ENCODE assay signal across 8 cellular contexts in genomic region chr11:64776875-64777274, GRCh38. TPM values are rescaled to one million over a fixed set of nuclear protein-coding genes. Genes with fewer than 3 reads are reported as not detected.
DNase-seq lines count a peak whose midpoint lies in the region; ATAC-seq and TF ChIP-seq lines count a peak whose summit lies in the region.

No MANE protein-coding gene starts in this region.

- H3K27ac Mint-ChIP-seq in HFFc6 = peak overlapping the region; percentile 86
- H3K27ac Mint-ChIP-seq in activated CD8-positive, alpha-beta T cell treated with anti-CD3 and anti-CD28 coated beads, Interleukin-2, amount 10 ng/mL, durations not matched to agents 7 days and 5 days = peak overlapping the region; percentile 90
- H3K27ac Mint-ChIP-seq in stimulated activated effector memory CD8-positive, alpha-beta T cell treated with anti-CD3 and anti-CD28 coated beads, Interleukin-12 subunit alpha, Interleukin-12 subunit beta, amount 100 ng/mL, for 72 hours = peak overlapping the region; percentile 92

- DNase-seq in HFFc6 (no peak), NCI-H1694 (lab: John Stamatoyannopoulos, UW) (no peak), 8988T (no peak)
- DNase-seq in activated CD8-positive, alpha-beta T cell treated with anti-CD3 and anti-CD28 coated beads, Interleukin-2, amount 10 ng/mL, durations not matched to agents 7 days and 5 days = no peak
- no peak for DNase-seq in stimulated activated effector memory CD8-positive, alpha-beta T cell treated with anti-CD3 and anti-CD28 coated beads, Interleukin-12 subunit alpha, Interleukin-12 subunit beta, amount 100 ng/mL, for 72 hours (ENCODE audit: low spot score in 2 of 2)

- H3K4me3 ChIP-seq in iPS-11a (ENCODE audit: low read depth, low read length) = peak overlapping the region; percentile 95

- peaks cover 51% of the 10 kb centered on the region for H3K36me3 Mint-ChIP-seq in HFFc6 (ENCODE audit: low read depth)
- H3K36me3 Mint-ChIP-seq in activated CD8-positive, alpha-beta T cell treated with anti-CD3 and anti-CD28 coated beads, Interleukin-2, amount 10 ng/mL, durations not matched to agents 7 days and 5 days (ENCODE audit: low read depth) = peaks cover 62% of the 10 kb centered on the region
- peaks cover 83% of the 10 kb centered on the region for H3K36me3 Mint-ChIP-seq in stimulated activated effector memory CD8-positive, alpha-beta T cell treated with anti-CD3 and anti-CD28 coated beads, Interleukin-12 subunit alpha, Interleukin-12 subunit beta, amount 100 ng/mL, for 72 hours

- H3K27me3 Mint-ChIP-seq in HFFc6 (ENCODE audit: insufficient read depth) = peaks cover 8% of the 10 kb centered on the region
- H3K27me3 Mint-ChIP-seq in activated CD8-positive, alpha-beta T cell treated with anti-CD3 and anti-CD28 coated beads, Interleukin-2, amount 10 ng/mL, durations not matched to agents 7 days and 5 days (ENCODE audit: low read depth) = no peaks in the 10 kb centered on the region

- H3K9me3 Mint-ChIP-seq in HFFc6 = no peaks in the 10 kb centered on the region
- no peaks in the 10 kb centered on the region for H3K9me3 Mint-ChIP-seq in activated CD8-positive, alpha-beta T cell treated with anti-CD3 and anti-CD28 coated beads, Interleukin-2, amount 10 ng/mL, durations not matched to agents 7 days and 5 days (ENCODE audit: insufficient read depth)
- no peaks in the 10 kb centered on the region for H3K9me3 Mint-ChIP-seq in stimulated activated effector memory CD8-positive, alpha-beta T cell treated with anti-CD3 and anti-CD28 coated beads, Interleukin-12 subunit alpha, Interleukin-12 subunit beta, amount 100 ng/mL, for 72 hours

- peak overlapping the region; percentile 99 for H3K4me3 Mint-ChIP-seq in HFFc6
- H3K4me3 Mint-ChIP-seq in activated CD8-positive, alpha-beta T cell treated with anti-CD3 and anti-CD28 coated beads, Interleukin-2, amount 10 ng/mL, durations not matched to agents 7 days and 5 days = peak overlapping the region; percentile 89
- peak overlapping the region; percentile 88 for H3K4me3 Mint-ChIP-seq in stimulated activated effector memory CD8-positive, alpha-beta T cell treated with anti-CD3 and anti-CD28 coated beads, Interleukin-12 subunit alpha, Interleukin-12 subunit beta, amount 100 ng/mL, for 72 hours

- CTCF ChIA-PET in activated CD8-positive, alpha-beta T cell treated with anti-CD3 and anti-CD28 coated beads, Interleukin-2, amount 10 ng/mL, durations not matched to agents 7 days and 5 days (lab: Charles Lee) = interaction anchor here (0.8 to 12.2 kb wide), 4 partner anchors 9 to 111 kb away, joined by 3 to 149 read pairs (median 33); partner anchors contain the start of gene RASGRP2

- H3K4me1 Mint-ChIP-seq in HFFc6 (ENCODE audit: low read depth) = peaks cover 46% of the 10 kb centered on the region
- H3K4me1 Mint-ChIP-seq in activated CD8-positive, alpha-beta T cell treated with anti-CD3 and anti-CD28 coated beads, Interleukin-2, amount 10 ng/mL, durations not matched to agents 7 days and 5 days (ENCODE audit: low read depth) = peaks cover 74% of the 10 kb centered on the region
- H3K4me1 Mint-ChIP-seq in stimulated activated effector memory CD8-positive, alpha-beta T cell treated with anti-CD3 and anti-CD28 coated beads, Interleukin-12 subunit alpha, Interleukin-12 subunit beta, amount 100 ng/mL, for 72 hours = peaks cover 46% of the 10 kb centered on the region

- no peak for TF ChIP-seq CTCF in HFFc6 (IDR thresholded peaks at IDR 0.05)

- no peak for ATAC-seq in activated CD8-positive, alpha-beta T cell treated with anti-CD3 and anti-CD28 coated beads, Interleukin-2, amount 10 ng/mL, durations not matched to agents 7 days and 5 days
- no peak for ATAC-seq in stimulated activated effector memory CD8-positive, alpha-beta T cell treated with anti-CD3 and anti-CD28 coated beads, Interleukin-12 subunit alpha, Interleukin-12 subunit beta, amount 100 ng/mL, for 72 hours
- ATAC-seq in HG03139 (IDR thresholded peaks at IDR 0.05; ENCODE audit: unreplicated experiment) = no peak
- no peak for ATAC-seq in HG02763 (IDR thresholded peaks at IDR 0.05; ENCODE audit: unreplicated experiment)

- POLR2A ChIA-PET in activated CD8-positive, alpha-beta T cell treated with anti-CD3 and anti-CD28 coated beads, Interleukin-2, amount 10 ng/mL, durations not matched to agents 7 days and 5 days (lab: Charles Lee) = interaction anchor here (0.7 to 4.0 kb wide), 4 partner anchors 9 to 34 kb away, joined by 4 to 27 read pairs (median 5); partner anchors contain the start of genes MEN1 and RASGRP2

RNA-seq across cellular contexts. Expression of gene SF1, which starts 1.5 kb away (rescaled TPM):
- 100 to 1,000 TPM; 195 to 244 (median 208) TPM for total RNA-seq in HFFc6 (2021; fragmentation: NEBNext Ultra II Directional; extraction: Animal tissue kit (Norgen Biotek cat#: 25700))
- total RNA-seq in activated CD8-positive, alpha-beta T cell treated with anti-CD3 and anti-CD28 coated beads, Interleukin-2, amount 10 ng/mL, durations not matched to agents 7 days and 5 days = 100 to 1,000 TPM; 421 to 423 TPM

RNA-seq across cellular contexts. Expression of gene PYGM, which starts 17.1 kb away (rescaled TPM):
- under 1 TPM in 4 of 6 experiments, not detected in 2; 0.11 to 0.21 (median 0.13) TPM for total RNA-seq in HFFc6 (2021; fragmentation: NEBNext Ultra II Directional; extraction: Animal tissue kit (Norgen Biotek cat#: 25700))
- 1 to 10 TPM; 2.9 to 4.7 TPM for total RNA-seq in activated CD8-positive, alpha-beta T cell treated with anti-CD3 and anti-CD28 coated beads, Interleukin-2, amount 10 ng/mL, durations not matched to agents 7 days and 5 days

RNA-seq across cellular contexts. Expression of gene MAP4K2, which starts 26.1 kb away (rescaled TPM):
- 10 to 100 TPM; 18.0 to 21.6 (median 20.9) TPM for total RNA-seq in HFFc6 (2021; fragmentation: NEBNext Ultra II Directional; extraction: Animal tissue kit (Norgen Biotek cat#: 25700))
- total RNA-seq in activated CD8-positive, alpha-beta T cell treated with anti-CD3 and anti-CD28 coated beads, Interleukin-2, amount 10 ng/mL, durations not matched to agents 7 days and 5 days = 10 to 100 TPM; 84.2 to 90.2 TPM

RNA-seq across cellular contexts. Expression of gene RASGRP2, which starts 32.9 kb away (rescaled TPM):
- total RNA-seq in HFFc6 (2021; fragmentation: NEBNext Ultra II Directional; extraction: Animal tissue kit (Norgen Biotek cat#: 25700)) = under 1 TPM in 4 of 6 experiments, not detected in 2; 0.43 to 0.68 (median 0.48) TPM
- 100 to 1,000 TPM; 101 to 115 TPM for total RNA-seq in activated CD8-positive, alpha-beta T cell treated with anti-CD3 and anti-CD28 coated beads, Interleukin-2, amount 10 ng/mL, durations not matched to agents 7 days and 5 days

RNA-seq across cellular contexts. Expression of gene MEN1, which starts 33.5 kb away (rescaled TPM):
- total RNA-seq in HFFc6 (2021; fragmentation: NEBNext Ultra II Directional; extraction: Animal tissue kit (Norgen Biotek cat#: 25700)) = 10 to 100 TPM; 23.9 to 35.5 (median 26.9) TPM
- total RNA-seq in activated CD8-positive, alpha-beta T cell treated with anti-CD3 and anti-CD28 coated beads, Interleukin-2, amount 10 ng/mL, durations not matched to agents 7 days and 5 days = 10 to 100 TPM; 32.9 to 34.0 TPM
